ENCODE assay signal across 22 cellular contexts in genomic region chr11:117488996-117489952, GRCh38.
DNase-seq lines count a peak whose midpoint lies in the region; ATAC-seq, FAIRE-seq and TF ChIP-seq lines count a peak whose summit lies in the region.
"Had no signal": no experiment of that assay in that cellular context is flagged by ENCODE, and none has a peak within 500 bp of the region (broad histone marks: within the 10 kb centered on the region; RNA-seq: fewer than 3 reads in every experiment).

No MANE protein-coding gene starts in this region.

- H3K18ac ChIP-seq in H1 (ENCODE audit: extremely low read depth, low read length), result 0 out of 2 replicates have a peak overlapping the region, but pooled peaks have one; percentile 9
- H3K18ac ChIP-seq in neuronal stem cell (ENCODE audit: low read length), result peak overlapping the region; percentile 41

- H3K79me2 ChIP-seq in OCI-LY3 (ENCODE audit: low read length) (no peaks in the 10 kb centered on the region), H1 (ENCODE audit: control insufficient read depth in 1 of 2, insufficient read depth in 2 of 2, low read length in 2 of 2) (no peaks in the 10 kb centered on the region)

- no peak overlapping the region for H3K4ac ChIP-seq in H1 (replicated peaks; ENCODE audit: insufficient read length, low read depth, low read length)
- H3K4ac ChIP-seq in neuronal stem cell (ENCODE audit: low read length), result no peak overlapping the region

- TF ChIP-seq EP300 in H1 (IDR thresholded peaks at IDR 0.05; ENCODE audit: borderline replicate concordance in 1 of 2, low read depth in 2 of 2, low read length in 2 of 2), result no peak

- H3K9me3 ChIP-seq in BLaER1 (no peaks in the 10 kb centered on the region), OCI-LY3 (ENCODE audit: insufficient read depth, low read length) (no peaks in the 10 kb centered on the region), H1 (ENCODE audit: insufficient read depth in 2 of 2, low read depth in 1 of 2, low read length in 1 of 2) (no peaks in the 10 kb centered on the region), neuronal stem cell (replicated peaks in 1 of 2; ENCODE audit: control insufficient read depth in 2 of 2, insufficient read depth in 1 of 2, low read depth in 1 of 2, low read length in 2 of 2) (no peaks in the 10 kb centered on the region), HAP-1 (no peaks in the 10 kb centered on the region)

- no peak overlapping the region for H4K8ac ChIP-seq in H1 (ENCODE audit: extremely low read depth, insufficient read depth, low read length)
- H4K8ac ChIP-seq in neuronal stem cell (ENCODE audit: low read depth, low read length), result no peak overlapping the region

- H2AFZ ChIP-seq in OCI-LY3 (ENCODE audit: low read depth, low read length), result no peak overlapping the region
- no peak overlapping the region for H2AFZ ChIP-seq in H1 (ENCODE audit: low read length)
- peak overlapping the region; percentile 62 for H2AFZ ChIP-seq in neuronal stem cell (ENCODE audit: low read length)

- H3K14ac ChIP-seq in H1 (ENCODE audit: insufficient read length) (no peak overlapping the region), neuronal stem cell (ENCODE audit: low read length) (no peak overlapping the region)

- H3K23ac ChIP-seq in H1 (ENCODE audit: insufficient read length) (no peak overlapping the region), neuronal stem cell (ENCODE audit: low read depth, low read length, poor library complexity) (no peak overlapping the region)

- H3K4me3 ChIP-seq in BLaER1 (no peak overlapping the region), OCI-LY3 (ENCODE audit: low read length) (0 out of 2 replicates have a peak overlapping the region, but pooled peaks have one; percentile 11), H1 (ENCODE audit: extremely low read depth in 1 of 4, insufficient read depth in 2 of 4, low read depth in 3 of 4, low read length in 4 of 4) (no peak overlapping the region), neuronal stem cell (ENCODE audit: low read length in 2 of 2) (no peak overlapping the region), HAP-1 (no peak overlapping the region)
- H3K4me3 ChIP-seq: SK-N-MC had no signal

- no peaks in the 10 kb centered on the region for H3K36me3 ChIP-seq in BLaER1
- no peaks in the 10 kb centered on the region for H3K36me3 ChIP-seq in OCI-LY3 (replicated peaks; ENCODE audit: low read depth, low read length)
- no peaks in the 10 kb centered on the region for H3K36me3 ChIP-seq in H1 (ENCODE audit: control insufficient read depth in 2 of 4, insufficient read depth in 4 of 4, low read length in 3 of 4)
- no peaks in the 10 kb centered on the region for H3K36me3 ChIP-seq in neuronal stem cell (replicated peaks in 1 of 2; ENCODE audit: control insufficient read depth in 2 of 2, insufficient read depth in 2 of 2, low read length in 2 of 2)
- no peaks in the 10 kb centered on the region for H3K36me3 ChIP-seq in HAP-1 (replicated peaks)

- FAIRE-seq in H1 (lab: Jason Lieb, UNC), result no peak
- FAIRE-seq: D721Med had no signal

- no peak overlapping the region for H3K56ac ChIP-seq in H1 (replicated peaks; ENCODE audit: insufficient read length, low read depth, low read length)

- CTCF ChIA-PET in H1 (lab: Charles Lee; ENCODE audit: partially characterized antibody), result interaction anchor here (0.9 to 3.9 kb wide), 9 partner anchors 10 to 107 kb away, joined by 3 to 25 read pairs (median 5); no protein-coding TSS in a partner anchor

- no peak for TF ChIP-seq RAD21 in H1 (IDR thresholded peaks at IDR 0.05 in 1 of 2, conservative IDR thresholded peaks at IDR 0.05 in 1 of 2; ENCODE audit: low read depth in 2 of 2, low read length in 2 of 2)

- H2BK5ac ChIP-seq in H1 (ENCODE audit: low read depth, low read length) (no peak overlapping the region; the same call in 1 of the 2 replicates), neuronal stem cell (ENCODE audit: low read length) (peak overlapping the region; percentile 40)

- no peak for TF ChIP-seq POLR2A in H1 (IDR thresholded peaks at IDR 0.05; ENCODE audit: control extremely low read depth in 1 of 2, low read depth in 2 of 2, low read length in 2 of 2)

- peak overlapping the region; percentile 72 for H3K4me2 ChIP-seq in BLaER1
- H3K4me2 ChIP-seq in OCI-LY3 (ENCODE audit: low read length), result peak overlapping the region; percentile 50
- H3K4me2 ChIP-seq in H1 (ENCODE audit: insufficient read depth in 1 of 2, low read depth in 2 of 2, low read length in 2 of 2), result no peak overlapping the region
- no peak overlapping the region for H3K4me2 ChIP-seq in neuronal stem cell (ENCODE audit: insufficient read depth, low read length, poor library complexity, severe bottlenecking)

- H3K79me1 ChIP-seq in H1 (ENCODE audit: low read depth, low read length) (no peaks in the 10 kb centered on the region), neuronal stem cell (ENCODE audit: low read depth, low read length) (no peaks in the 10 kb centered on the region)

- TF ChIP-seq CTCF in OCI-LY3 (IDR thresholded peaks at IDR 0.05; ENCODE audit: low read depth, low read length) (no peak), H1 (IDR thresholded peaks at IDR 0.05; ENCODE audit: control extremely low read depth in 1 of 3, insufficient read depth in 1 of 3, low read depth in 1 of 3, low read length in 3 of 3) (no peak)

- 0 out of 2 replicates have a peak, but pooled peaks cover 3% of the 10 kb centered on the region for H3K27me3 ChIP-seq in BLaER1
- H3K27me3 ChIP-seq in OCI-LY3 (ENCODE audit: low read depth, low read length), result no peaks in the 10 kb centered on the region
- peaks cover 0 to 5% (median 0%) of the 10 kb centered on the region in 4 experiments; a peak in 2 of 7 replicates for H3K27me3 ChIP-seq in H1 (replicated peaks in 1 of 4; ENCODE audit: control insufficient read depth in 3 of 4, extremely low read depth in 1 of 4, insufficient read depth in 3 of 4, low read length in 3 of 4)
- H3K27me3 ChIP-seq in neuronal stem cell (ENCODE audit: control insufficient read depth in 3 of 3, insufficient read depth in 3 of 3, low read depth in 1 of 3, low read length in 3 of 3), result peaks cover 0 to 60% (median 0%) of the 10 kb centered on the region in 3 experiments
- H3K27me3 ChIP-seq in HAP-1 (ENCODE audit: low read depth), result peaks cover 5% of the 10 kb centered on the region; the same call in 1 of the 2 replicates

- POLR2A ChIA-PET in H1 (lab: Charles Lee; ENCODE audit: partially characterized antibody), result interaction anchor here (2.0 kb wide), 1 partner anchor 11 kb away, joined by 5 read pairs; no protein-coding TSS in a partner anchor

- ATAC-seq in GM19397 (IDR thresholded peaks at IDR 0.05; ENCODE audit: unreplicated experiment), result no peak
- ATAC-seq: PC-3 had no signal

- H2BK15ac ChIP-seq in H1 (ENCODE audit: low read length) (peak overlapping the region; percentile 61; the same call in 1 of the 2 replicates), neuronal stem cell (ENCODE audit: low read length) (no peak overlapping the region)

- H2BK120ac ChIP-seq in H1 (replicated peaks; ENCODE audit: low read depth, low read length) (no peak overlapping the region), neuronal stem cell (ENCODE audit: low read depth, low read length) (no peak overlapping the region)

- H2BK12ac ChIP-seq in H1 (ENCODE audit: low read depth, low read length) (no peak overlapping the region; the same call in 1 of the 2 replicates), neuronal stem cell (ENCODE audit: low read length) (no peak overlapping the region)

- 89% methylated on average over 14 of the region's 14 CpGs; no CpG with 5 or more reads in 1 of the 2 experiments for WGBS in H1 (ENCODE audit: extremely low coverage in 1 of 2, insufficient coverage in 1 of 2, insufficient read length in 1 of 2, insufficient replicate concordance in 2 of 2, low coverage in 1 of 2, low lambda C conversion rate in 2 of 2, missing lambda C conversion rate in 1 of 2), 2 experiments
- WGBS in neuronal stem cell (ENCODE audit: extremely low coverage in 2 of 2, insufficient read length in 2 of 2, insufficient replicate concordance in 1 of 2), 2 donors, result no CpG with 5 or more reads among the region's 14 CpGs

- in situ Hi-C loops in HAP-1 (cut with MboI; ENCODE audit: low sequenced_read_pairs), result no loop called here

- H3K23me2 ChIP-seq in H1 (ENCODE audit: low read depth, low read length), result peaks cover 4% of the 10 kb centered on the region; the same call in 1 of the 2 replicates

- no peaks in the 10 kb centered on the region for H4K20me1 ChIP-seq in BLaER1
- H4K20me1 ChIP-seq in OCI-LY3 (ENCODE audit: insufficient read depth, low read length), result no peaks in the 10 kb centered on the region
- no peaks in the 10 kb centered on the region for H4K20me1 ChIP-seq in H1 (replicated peaks in 1 of 2; ENCODE audit: control insufficient read depth in 1 of 2, insufficient read depth in 2 of 2, low read length in 2 of 2)

- H3K4me1 ChIP-seq in BLaER1 (peaks cover 61% of the 10 kb centered on the region), OCI-LY3 (ENCODE audit: low read length) (peaks cover 67% of the 10 kb centered on the region), H1 (replicated peaks in 1 of 4; ENCODE audit: control insufficient read depth in 3 of 4, insufficient read depth in 4 of 4, low read length in 3 of 4) (peaks cover 5 to 20% (median 16%) of the 10 kb centered on the region in 4 experiments), neuronal stem cell (ENCODE audit: control insufficient read depth in 2 of 2, insufficient read depth in 1 of 2, low read depth in 1 of 2, low read length in 2 of 2) (peaks cover 10 to 16% of the 10 kb centered on the region in 2 donors), HAP-1 (no peaks in the 10 kb centered on the region)

- DNase-seq in H1 (ENCODE audit: low read depth in 1 of 2, low spot score in 2 of 2) (no peak), neuronal stem cell (ENCODE audit: low spot score) (no peak), cerebellum (ENCODE audit: low spot score) (no peak), HAP-1 (ENCODE audit: low spot score in 2 of 2) (no peak)
- DNase-seq in effector CD4-positive, alpha-beta T cell, result no peak
- DNase-seq: 8988T, EL, GF-D8, HCEC 1CT, IMR-90, NCI-H1105, NCI-H146, NCI-H2029, NCI-H345, NCI-H524, PC-3, SHP77 had no signal

- no peak overlapping the region for H2BK20ac ChIP-seq in H1 (ENCODE audit: low read length)

- no peak overlapping the region for H4K5ac ChIP-seq in H1 (ENCODE audit: insufficient read length, low read depth, low read length)

- H3K9ac ChIP-seq in BLaER1 (0 out of 2 replicates have a peak overlapping the region, but pooled peaks have one; percentile 17), OCI-LY3 (ENCODE audit: low read length) (peak overlapping the region; percentile 75), H1 (replicated peaks in 1 of 4; ENCODE audit: extremely low read depth in 1 of 4, low read depth in 3 of 4, low read length in 3 of 4) (no peak overlapping the region), neuronal stem cell (ENCODE audit: low read depth, low read length, poor library complexity) (peak overlapping the region; percentile 0)

- H2AK5ac ChIP-seq in H1 (ENCODE audit: low read depth, low read length) (no peak overlapping the region), neuronal stem cell (ENCODE audit: low read depth, low read length) (peak overlapping the region; percentile 6)

- H3K27ac ChIP-seq in BLaER1, result peak overlapping the region; percentile 15; the same call in 1 of the 2 replicates
- H3K27ac ChIP-seq in OCI-LY3 (ENCODE audit: low read length), result peak overlapping the region; percentile 96
- no peak overlapping the region for H3K27ac ChIP-seq in H1 (ENCODE audit: low read depth, low read length)
- no peak overlapping the region for H3K27ac ChIP-seq in neuronal stem cell (replicated peaks; ENCODE audit: low read length)
- H3K27ac ChIP-seq: SK-N-MC had no signal

- no peak overlapping the region for H4K91ac ChIP-seq in H1 (replicated peaks; ENCODE audit: insufficient read length, low read length)
- H4K91ac ChIP-seq in neuronal stem cell (ENCODE audit: low read depth, low read length, poor library complexity), result no peak overlapping the region

Comparison
In these comparisons a context has a peak if more than half of its experiments do, and no peak if none do; other contexts are left out.
1. H3K27ac ChIP-seq: peak in BLaER1 (single experiment) and OCI-LY3 (single experiment); none in H1 (single experiment) and neuronal stem cell (single experiment).
2. H3K4me2 ChIP-seq: peak in BLaER1 (single experiment) and OCI-LY3 (single experiment); none in H1 (0 of 2) and neuronal stem cell (single experiment).
3. H3K9ac ChIP-seq: peak in BLaER1 (single experiment), OCI-LY3 (single experiment) and neuronal stem cell (single experiment); none in H1 (0 of 4).